Comparison of ENCODE assay signal across 12 cellular contexts in genomic region chr22:29032584-29032983, GRCh38. TPM values are rescaled to one million over a fixed set of nuclear protein-coding genes. Genes with fewer than 3 reads are reported as not detected.
DNase-seq lines count a peak whose midpoint lies in the region; ATAC-seq and TF ChIP-seq lines count a peak whose summit lies in the region.
"Had no signal": no experiment of that assay in that cellular context is flagged by ENCODE, and none has a peak within 500 bp of the region (broad histone marks: within the 10 kb centered on the region; RNA-seq: fewer than 3 reads in every experiment).

No MANE protein-coding gene starts in this region.

- TF ChIP-seq CTCF in heart right ventricle (IDR thresholded peaks at IDR 0.05) (no peak), endodermal cell (conservative IDR thresholded peaks at IDR 0.05) (no peak)

- H3K36me3 Mint-ChIP-seq in endodermal cell (ENCODE audit: low read depth): peaks cover 3% of the 10 kb centered on the region

- H3K9me3 ChIP-seq in heart right ventricle (no peaks in the 10 kb centered on the region), endodermal cell (ENCODE audit: control insufficient read depth, low read length) (no peaks in the 10 kb centered on the region), aorta (ENCODE audit: control insufficient read depth, low read length) (no peaks in the 10 kb centered on the region)

- H3K4me3 ChIP-seq in heart right ventricle (no peak overlapping the region), endodermal cell (ENCODE audit: low read length) (no peak overlapping the region), aorta (ENCODE audit: low read length in 2 of 2) (no peak overlapping the region)
- H3K4me3 ChIP-seq: SK-N-MC had no signal

- H3K4me1 ChIP-seq in heart right ventricle (peaks cover 6 to 34% (median 20%) of the 10 kb centered on the region in 9 donors), endodermal cell (ENCODE audit: control insufficient read depth, insufficient read depth, low read length) (peaks cover 19% of the 10 kb centered on the region), aorta (ENCODE audit: control insufficient read depth in 1 of 2, insufficient read depth in 2 of 2, low read length in 2 of 2) (peaks cover 0 to 4% of the 10 kb centered on the region in 2 donors)

- H3K27me3 ChIP-seq in heart right ventricle: peaks cover 0 to 26% (median 0%) of the 10 kb centered on the region in 7 donors
- H3K27me3 ChIP-seq in endodermal cell (ENCODE audit: control insufficient read depth, insufficient read depth, low read length, poor library complexity, severe bottlenecking): no peaks in the 10 kb centered on the region
- H3K27me3 ChIP-seq in aorta (ENCODE audit: control insufficient read depth in 1 of 2, insufficient read depth in 2 of 2, low read length in 1 of 2): no peaks in the 10 kb centered on the region

- no peak overlapping the region for H3K4me3 Mint-ChIP-seq in endodermal cell
- H3K4me3 Mint-ChIP-seq: central memory CD8-positive, alpha-beta T cell had no signal

- no peak for ATAC-seq in heart right ventricle
- no peak for ATAC-seq in left ventricle myocardium superior
- ATAC-seq in aorta (ENCODE audit: low FRiP score): peak; percentile 48
- ATAC-seq in GM21786 (IDR thresholded peaks at IDR 0.05; ENCODE audit: unreplicated experiment): no peak

- H3K27me3 Mint-ChIP-seq in endodermal cell (ENCODE audit: insufficient read depth): no peaks in the 10 kb centered on the region

- H3K4me1 Mint-ChIP-seq in endodermal cell: peaks cover 32% of the 10 kb centered on the region
- H3K4me1 Mint-ChIP-seq: central memory CD8-positive, alpha-beta T cell had no signal

- WGBS in heart right ventricle, 2 donors: 79 to 80% methylated on average over 2 of the region's 2 CpGs
- 93 to 98% methylated on average over 2 of the region's 2 CpGs for WGBS in endodermal cell (ENCODE audit: insufficient coverage in 1 of 2, insufficient read length in 1 of 2), 2 experiments
- WGBS in aorta, 2 donors: 11 to 24% methylated on average over 2 of the region's 2 CpGs

- no peak for DNase-seq in heart right ventricle
- no peak for DNase-seq in left ventricle myocardium superior
- no peak for DNase-seq in endodermal cell
- peak; percentile 36 for DNase-seq in mucosa of gallbladder (ENCODE audit: low spot score)
- no peak for DNase-seq in aorta
- no peak for DNase-seq in UCSD-AML1 (lab: John Stamatoyannopoulos, UW; ENCODE audit: unreplicated experiment)
- no peak for DNase-seq in activated gamma-delta T cell (lab: John Stamatoyannopoulos, UW)
- DNase-seq: NCI-H1694, retina had no signal

- no peak overlapping the region for H3K9ac ChIP-seq in endodermal cell (ENCODE audit: extremely low read depth, low read length, poor library complexity, severe bottlenecking)

- H3K9me3 Mint-ChIP-seq in endodermal cell: no peaks in the 10 kb centered on the region
- H3K9me3 Mint-ChIP-seq: central memory CD8-positive, alpha-beta T cell had no signal

- H3K36me3 ChIP-seq in heart right ventricle: no peaks in the 10 kb centered on the region
- H3K36me3 ChIP-seq in endodermal cell (ENCODE audit: control insufficient read depth, insufficient read depth, low read length): no peaks in the 10 kb centered on the region
- no peaks in the 10 kb centered on the region for H3K36me3 ChIP-seq in aorta (ENCODE audit: control insufficient read depth in 1 of 2, insufficient read depth in 2 of 2, low read length in 1 of 2)

- H3K27ac Mint-ChIP-seq in endodermal cell: peak overlapping the region; percentile 54

- intact Hi-C loops in heart right ventricle (cut with DNase I): loop anchor here in 2 of 10 donors (5.0 to 10.0 kb wide), 4 partner anchors 115 to 1008 kb away; no protein-coding TSS in a partner anchor
- intact Hi-C loops in left ventricle myocardium superior (cut with micrococcal nuclease): no loop called here
- intact Hi-C loops in aorta (cut with DNase I): loop anchor here (2.0 to 10.0 kb wide), 5 partner anchors 55 to 428 kb away; partner anchors contain the start of gene ZNRF3 (in 2 of the 2)

- H3K27ac ChIP-seq in heart right ventricle (peak overlapping the region in 7 of 10 donors; percentile 59 to 84 (median 78)), endodermal cell (ENCODE audit: low read depth, low read length) (no peak overlapping the region), aorta (ENCODE audit: low read depth in 1 of 2, low read length in 2 of 2) (peak overlapping the region; percentile 49 to 76)
- H3K27ac ChIP-seq: SK-N-MC had no signal

RNA-seq across cellular contexts. Expression of gene C22orf31, which starts 29.0 kb away (rescaled TPM):
- total RNA-seq in heart right ventricle (under 1 TPM in 1 of 10 donors, not detected in 9; 0.24 TPM), left ventricle myocardium superior (not detected), endodermal cell (not detected), mucosa of gallbladder (not detected), aorta (not detected)
- polyA plus RNA-seq in heart right ventricle (not detected), aorta (not detected)
- polyA plus RNA-seq in endodermal cell (2013, experiment 1 of 2): not detected
- polyA plus RNA-seq in endodermal cell (2013, experiment 2 of 2): not detected

RNA-seq across cellular contexts. Expression of gene KREMEN1, which starts 40.3 kb away (rescaled TPM):
- total RNA-seq in heart right ventricle: 10 to 100 TPM; 16.1 to 46.3 (median 37.5) TPM
- 10 to 100 TPM in 1 of 2 donors, 1 to 10 TPM in 1; 7.4 to 14.9 TPM for polyA plus RNA-seq in heart right ventricle
- total RNA-seq in left ventricle myocardium superior: 68.2 TPM
- total RNA-seq in endodermal cell: 1 to 10 TPM; 6.2 to 7.5 TPM
- polyA plus RNA-seq in endodermal cell (2013, experiment 1 of 2): 18.1 TPM
- polyA plus RNA-seq in endodermal cell (2013, experiment 2 of 2): 17.0 TPM
- 7.3 TPM for total RNA-seq in mucosa of gallbladder
- 10 to 100 TPM; 13.4 to 19.1 TPM for total RNA-seq in aorta
- polyA plus RNA-seq in aorta: 1 to 10 TPM; 1.9 to 3.6 TPM
